Comparison of ENCODE assay signal across 8 cellular contexts in genomic region chr12:49741882-49742620, GRCh38. TPM values are rescaled to one million over a fixed set of nuclear protein-coding genes. Genes with fewer than 3 reads are reported as not detected.
DNase-seq lines count a peak whose midpoint lies in the region; TF ChIP-seq lines count a peak whose summit lies in the region.

No MANE protein-coding gene starts in this region.

- no peak for TF ChIP-seq CTCF in right atrium auricular region (IDR thresholded peaks at IDR 0.05)

- H3K27me3 Mint-ChIP-seq in T-helper 1 cell treated with Interleukin-12 subunit alpha and Interleukin-12 subunit beta and Interleukin-4 antibody, amounts not matched to agents 30 μg/mL and 1 μg/mL, for 36 hours (ENCODE audit: low read depth) = peaks cover 2% of the 10 kb centered on the region

- H3K4me3 Mint-ChIP-seq in T-helper 1 cell treated with Interleukin-12 subunit alpha and Interleukin-12 subunit beta and Interleukin-4 antibody, amounts not matched to agents 30 μg/mL and 1 μg/mL, for 36 hours = peak overlapping the region; percentile 91

- H3K27ac ChIP-seq in right atrium auricular region = peak overlapping the region; percentile 93 to 99

- H3K9me3 Mint-ChIP-seq in T-helper 1 cell treated with Interleukin-12 subunit alpha and Interleukin-12 subunit beta and Interleukin-4 antibody, amounts not matched to agents 30 μg/mL and 1 μg/mL, for 36 hours = no peaks in the 10 kb centered on the region

- H3K36me3 Mint-ChIP-seq in T-helper 1 cell treated with Interleukin-12 subunit alpha and Interleukin-12 subunit beta and Interleukin-4 antibody, amounts not matched to agents 30 μg/mL and 1 μg/mL, for 36 hours (ENCODE audit: low read depth) = peaks cover 23% of the 10 kb centered on the region

- H3K36me3 ChIP-seq in H7 (replicated peaks; ENCODE audit: control insufficient read depth, insufficient read depth, low read length) = no peaks in the 10 kb centered on the region; the same call in 1 of the 2 replicates
- H3K36me3 ChIP-seq in right atrium auricular region = peaks cover under 1% of the 10 kb centered on the region

- H3K4me3 ChIP-seq in H7 (ENCODE audit: insufficient read depth, low read depth, low read length) (peak overlapping the region; percentile 60), right atrium auricular region (peak overlapping the region; percentile 73 to 82)

- DNase-seq in GF-D8 (lab: John Stamatoyannopoulos, UW) (peak; percentile 81), H7 (peak; percentile 76), LoVo (ENCODE audit: low spot score) (peak; percentile 92), amniotic stem cell (lab: John Stamatoyannopoulos, UW) (peak; percentile 79), right atrium auricular region (ENCODE audit: low spot score) (peak; percentile 93), retina (peak; percentile 70), inferior parietal cortex (ENCODE audit: extremely low spot score) (no peak)

- peaks cover 0 to 53% of the 10 kb centered on the region in 2 donors for H3K4me1 ChIP-seq in right atrium auricular region

- peaks cover 35% of the 10 kb centered on the region for H3K4me1 Mint-ChIP-seq in T-helper 1 cell treated with Interleukin-12 subunit alpha and Interleukin-12 subunit beta and Interleukin-4 antibody, amounts not matched to agents 30 μg/mL and 1 μg/mL, for 36 hours (ENCODE audit: low read depth)

- peak overlapping the region; percentile 96 for H3K27ac Mint-ChIP-seq in T-helper 1 cell treated with Interleukin-12 subunit alpha and Interleukin-12 subunit beta and Interleukin-4 antibody, amounts not matched to agents 30 μg/mL and 1 μg/mL, for 36 hours

- no peaks in the 10 kb centered on the region for H3K9me3 ChIP-seq in right atrium auricular region

- no peaks in the 10 kb centered on the region for H3K27me3 ChIP-seq in H7 (ENCODE audit: control insufficient read depth, insufficient read depth, low read length)
- H3K27me3 ChIP-seq in right atrium auricular region = no peaks in the 10 kb centered on the region

RNA-seq across cellular contexts. Expression of gene TMBIM6, which starts 0.7 kb away (rescaled TPM):
- total RNA-seq in H7 (2014; rRNA removed; shearing (Covaris generic)) = 385 and 401 TPM in 2 replicates
- total RNA-seq in right atrium auricular region = 100 to 1,000 TPM; 196 to 248 TPM

RNA-seq across cellular contexts. Expression of gene FMNL3, which starts 34.8 kb away (rescaled TPM):
- total RNA-seq in H7 (2014; rRNA removed; shearing (Covaris generic)) = 16.0 and 19.4 TPM in 2 replicates
- total RNA-seq in right atrium auricular region = 10 to 100 TPM in 1 of 2 donors, 1 to 10 TPM in 1; 9.0 to 19.7 TPM
